Comparison of ENCODE assay signal across 8 cellular contexts in genomic region chr9:35102769-35103659, GRCh38. TPM values are rescaled to one million over a fixed set of nuclear protein-coding genes. Genes with fewer than 3 reads are reported as not detected.
DNase-seq lines count a peak whose midpoint lies in the region; TF ChIP-seq lines count a peak whose summit lies in the region.

Gene STOML2 (minus strand): TSS chr9:35103131. CDS start chr9:35103094, 37 bp downstream.

- H3K36me3 ChIP-seq in ES-I3 (ENCODE audit: insufficient read depth, low read length) (0 out of 2 replicates have a peak, but pooled peaks cover 12% of the 10 kb centered on the region), HAP-1 (replicated peaks) (peaks cover 32% of the 10 kb centered on the region), MM.1S (replicated peaks; ENCODE audit: insufficient read depth, low read length) (0 out of 2 replicates have a peak, but pooled peaks cover 4% of the 10 kb centered on the region), neural cell (ENCODE audit: insufficient read depth, low read length) (no peaks in the 10 kb centered on the region), stomach (peaks cover 41 to 68% (median 64%) of the 10 kb centered on the region in 4 donors)

- H3K79me2 ChIP-seq in MM.1S (ENCODE audit: low read length) (peaks cover 23% of the 10 kb centered on the region), neural cell (replicated peaks; ENCODE audit: insufficient read depth, low read length) (peaks cover 11% of the 10 kb centered on the region)

- peaks cover 4% of the 10 kb centered on the region; the same call in 1 of the 2 replicates for H3K4me1 ChIP-seq in ES-I3 (ENCODE audit: insufficient read depth, low read length)
- H3K4me1 ChIP-seq in HAP-1: peaks cover 13% of the 10 kb centered on the region
- peaks cover 11% of the 10 kb centered on the region for H3K4me1 ChIP-seq in MM.1S (ENCODE audit: low read length)
- peaks cover 18 to 34% (median 28%) of the 10 kb centered on the region in 4 donors for H3K4me1 ChIP-seq in stomach

- no peak for TF ChIP-seq POLR2A in stomach (IDR thresholded peaks at IDR 0.05)

- no peak for TF ChIP-seq RAD21 in neural cell (conservative IDR thresholded peaks at IDR 0.05)

- H3K27me3 ChIP-seq in HAP-1 (ENCODE audit: low read depth) (no peaks in the 10 kb centered on the region), MM.1S (replicated peaks; ENCODE audit: insufficient read depth, low read length) (no peaks in the 10 kb centered on the region), neural cell (ENCODE audit: insufficient read depth, low read depth, low read length) (no peaks in the 10 kb centered on the region), stomach (no peaks in the 10 kb centered on the region)

- no peaks in the 10 kb centered on the region for H3K9me3 ChIP-seq in ES-I3 (ENCODE audit: control insufficient read depth, insufficient read depth, low read length)
- no peaks in the 10 kb centered on the region for H3K9me3 ChIP-seq in HAP-1
- H3K9me3 ChIP-seq in MM.1S (replicated peaks; ENCODE audit: insufficient read depth, low read length): no peaks in the 10 kb centered on the region
- H3K9me3 ChIP-seq in neural cell (ENCODE audit: low read length): no peaks in the 10 kb centered on the region
- H3K9me3 ChIP-seq in stomach: no peaks in the 10 kb centered on the region

- 0 to 1% (median 0%) methylated on average over 29 to 57 of the region's 57 CpGs for WGBS in stomach, 5 donors

- TF ChIP-seq CTCF in MM.1S (IDR thresholded peaks at IDR 0.05; ENCODE audit: low read length) (no peak), fibroblast of villous mesenchyme (IDR thresholded peaks at IDR 0.05; ENCODE audit: insufficient read depth, low read depth, low read length) (no peak), neural cell (IDR thresholded peaks at IDR 0.05; ENCODE audit: poor library complexity, severe bottlenecking) (peak; percentile 52), stomach (IDR thresholded peaks at IDR 0.05) (peak in 1 of 7 experiments; percentile 42)

- H3K4me3 ChIP-seq in HAP-1: peak within 1 kb of the TSS; percentile 63
- peak within 1 kb of the TSS; percentile 86 for H3K4me3 ChIP-seq in MM.1S (ENCODE audit: low read length)
- peak within 1 kb of the TSS; percentile 92 for H3K4me3 ChIP-seq in fibroblast of villous mesenchyme (ENCODE audit: low read depth, low read length)
- H3K4me3 ChIP-seq in neural cell (ENCODE audit: low read length): peak within 1 kb of the TSS; percentile 77
- H3K4me3 ChIP-seq in stomach: peak within 1 kb of the TSS; percentile 72 to 90 (median 80)

- H3K9me2 ChIP-seq in MM.1S (replicated peaks; ENCODE audit: insufficient read depth, low read length) (no peaks in the 10 kb centered on the region), neural cell (ENCODE audit: insufficient read depth, low read length) (no peaks in the 10 kb centered on the region)

- H3F3A ChIP-seq in MM.1S (ENCODE audit: insufficient read depth, low read length): peaks cover 10% of the 10 kb centered on the region; the same call in 1 of the 2 replicates
- peaks cover 7% of the 10 kb centered on the region for H3F3A ChIP-seq in neural cell (ENCODE audit: insufficient read depth, low read length, poor library complexity, severe bottlenecking)

- H3K27ac ChIP-seq in MM.1S (ENCODE audit: low read length) (peak within 1 kb of the TSS; percentile 83), neural cell (ENCODE audit: low read length) (peak within 1 kb of the TSS; percentile 91), stomach (peak within 1 kb of the TSS; percentile 81 to 91 (median 89))

- peak within 1 kb of the TSS; percentile 78 for H3K9ac ChIP-seq in ES-I3 (ENCODE audit: low read depth, low read length)
- peak within 1 kb of the TSS; percentile 93 for H3K9ac ChIP-seq in MM.1S (ENCODE audit: low read length)
- H3K9ac ChIP-seq in neural cell (ENCODE audit: low read length): peak within 1 kb of the TSS; percentile 72

- H3K4me2 ChIP-seq in MM.1S (ENCODE audit: low read depth, low read length) (peak within 1 kb of the TSS; percentile 82), neural cell (ENCODE audit: low read length) (peak within 1 kb of the TSS; percentile 68)

- DNase-seq in HAP-1 (ENCODE audit: low spot score in 2 of 2): peak; percentile 96
- peak; percentile 96 for DNase-seq in MM.1S
- DNase-seq in SIG-M5 (lab: John Stamatoyannopoulos, UW): peak; percentile 80
- DNase-seq in activated gamma-delta T cell (lab: John Stamatoyannopoulos, UW): peak; percentile 51
- peak; percentile 97 for DNase-seq in fibroblast of villous mesenchyme (ENCODE audit: low read depth)
- DNase-seq in stomach: peak; percentile 95

- intact Hi-C loops in stomach (cut with DNase I; ENCODE audit: low total_unique reads): no loop called here

- in situ Hi-C loops in HAP-1 (cut with MboI; ENCODE audit: low sequenced_read_pairs): loop anchor here (25.0 kb wide), 1 partner anchor 459 kb away; a partner anchor contains a TSS

- H2AFZ ChIP-seq in MM.1S (ENCODE audit: low read length) (peak within 1 kb of the TSS; percentile 69), neural cell (ENCODE audit: low read depth, low read length) (peak within 1 kb of the TSS; percentile 75)

- TF ChIP-seq EP300 in neural cell (conservative IDR thresholded peaks at IDR 0.05; ENCODE audit: poor library complexity, severe bottlenecking) (peak; percentile 84), stomach (IDR thresholded peaks at IDR 0.05) (no peak)

- H4K20me1 ChIP-seq in MM.1S (ENCODE audit: insufficient read depth, low read length) (no peaks in the 10 kb centered on the region), neural cell (ENCODE audit: insufficient read depth) (no peaks in the 10 kb centered on the region)

TF ChIP-seq in neural cell, 6 proteins besides CTCF, POLR2A, EP300 and RAD21:
- peak; percentile 95 for TF ChIP-seq MXI1 (conservative IDR thresholded peaks at IDR 0.05; ENCODE audit: poor library complexity, severe bottlenecking)
- TF ChIP-seq EZH2 (IDR thresholded peaks at IDR 0.05; ENCODE audit: borderline replicate concordance, insufficient read depth, low read length, poor library complexity, severe bottlenecking): no peak
- peak; percentile 89 for TF ChIP-seq POLR2AphosphoS5 (IDR thresholded peaks at IDR 0.05)
- TF ChIP-seq TAF1 (IDR thresholded peaks at IDR 0.05; ENCODE audit: low read depth): peak; percentile 91
- peak; percentile 50 for TF ChIP-seq SMC3 (conservative IDR thresholded peaks at IDR 0.05; ENCODE audit: poor library complexity)
- TF ChIP-seq, protein P1, sequence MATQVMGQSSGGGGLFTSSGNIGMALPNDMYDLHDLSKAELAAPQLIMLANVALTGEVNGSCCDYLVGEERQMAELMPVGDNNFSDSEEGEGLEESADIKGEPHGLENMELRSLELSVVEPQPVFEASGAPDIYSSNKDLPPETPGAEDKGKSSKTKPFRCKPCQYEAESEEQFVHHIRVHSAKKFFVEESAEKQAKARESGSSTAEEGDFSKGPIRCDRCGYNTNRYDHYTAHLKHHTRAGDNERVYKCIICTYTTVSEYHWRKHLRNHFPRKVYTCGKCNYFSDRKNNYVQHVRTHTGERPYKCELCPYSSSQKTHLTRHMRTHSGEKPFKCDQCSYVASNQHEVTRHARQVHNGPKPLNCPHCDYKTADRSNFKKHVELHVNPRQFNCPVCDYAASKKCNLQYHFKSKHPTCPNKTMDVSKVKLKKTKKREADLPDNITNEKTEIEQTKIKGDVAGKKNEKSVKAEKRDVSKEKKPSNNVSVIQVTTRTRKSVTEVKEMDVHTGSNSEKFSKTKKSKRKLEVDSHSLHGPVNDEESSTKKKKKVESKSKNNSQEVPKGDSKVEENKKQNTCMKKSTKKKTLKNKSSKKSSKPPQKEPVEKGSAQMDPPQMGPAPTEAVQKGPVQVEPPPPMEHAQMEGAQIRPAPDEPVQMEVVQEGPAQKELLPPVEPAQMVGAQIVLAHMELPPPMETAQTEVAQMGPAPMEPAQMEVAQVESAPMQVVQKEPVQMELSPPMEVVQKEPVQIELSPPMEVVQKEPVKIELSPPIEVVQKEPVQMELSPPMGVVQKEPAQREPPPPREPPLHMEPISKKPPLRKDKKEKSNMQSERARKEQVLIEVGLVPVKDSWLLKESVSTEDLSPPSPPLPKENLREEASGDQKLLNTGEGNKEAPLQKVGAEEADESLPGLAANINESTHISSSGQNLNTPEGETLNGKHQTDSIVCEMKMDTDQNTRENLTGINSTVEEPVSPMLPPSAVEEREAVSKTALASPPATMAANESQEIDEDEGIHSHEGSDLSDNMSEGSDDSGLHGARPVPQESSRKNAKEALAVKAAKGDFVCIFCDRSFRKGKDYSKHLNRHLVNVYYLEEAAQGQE (IDR thresholded peaks at IDR 0.05; ENCODE audit: borderline replicate concordance): peak; percentile 97

RNA-seq across cellular contexts. Expression of gene STOML2, which starts in this region (rescaled TPM):
- total RNA-seq in fibroblast of villous mesenchyme (169 and 193 TPM in 2 replicates), stomach (10 to 100 TPM; 19.3 to 80.8 (median 52.7) TPM)
- polyA plus RNA-seq in neural cell (98.3 and 98.5 TPM in 2 replicates), stomach (100 to 1,000 TPM in 1 of 3 donors, 10 to 100 TPM in 2; 93.7 to 126 (median 99.6) TPM)
- polyA minus RNA-seq in neural cell: 41.6 and 47.2 TPM in 2 replicates

Comparison
In these comparisons a context has a peak if more than half of its experiments do, and no peak if none do; other contexts are left out.
1. Peak in every context shown above with its lines: DNase-seq, H3K4me3 ChIP-seq and H3K27ac ChIP-seq.